In genomic region chr10:86665868-86666267, GRCh38 we compare ENCODE assay signal across 22 cellular contexts. TPM values are rescaled to one million over a fixed set of nuclear protein-coding genes. Genes with fewer than 3 reads are reported as not detected.
A peak's percentile ranks its signal among the peaks of the same experiment; 100 is the strongest.
DNase-seq lines count a peak whose midpoint lies in the region; ATAC-seq and TF ChIP-seq lines count a peak whose summit lies in the region.
"Had no signal": no experiment of that assay in that cellular context is flagged by ENCODE, and none has a peak within 500 bp of the region (broad histone marks: within the 10 kb centered on the region; RNA-seq: fewer than 3 reads in every experiment).

No MANE protein-coding gene starts in this region.

- no peak overlapping the region for H3K9ac ChIP-seq in neural progenitor cell
- H3K9ac ChIP-seq: BLaER1 treated with 17β-estradiol and CSF1 and Interleukin-3, amounts not matched to agents 10 nM and 100 nM had no signal

- TF ChIP-seq CTCF in coronary artery (IDR thresholded peaks at IDR 0.05) (no peak), left ventricle myocardium inferior (IDR thresholded peaks at IDR 0.05; ENCODE audit: borderline replicate concordance) (no peak), neural progenitor cell (IDR thresholded peaks at IDR 0.05) (no peak), vagina (IDR thresholded peaks at IDR 0.05) (no peak)

- peaks cover 4% of the 10 kb centered on the region for H3K27me3 Mint-ChIP-seq in neural progenitor cell (ENCODE audit: insufficient read depth, low read depth)
- H3K27me3 Mint-ChIP-seq: activated naive CD8-positive, alpha-beta T cell treated with anti-CD3 and anti-CD28 coated beads, Interleukin-2, amount 50 U/mL, for 24 hours; central memory CD8-positive, alpha-beta T cell had no signal

- no peaks in the 10 kb centered on the region for H3K36me3 Mint-ChIP-seq in neural progenitor cell
- H3K36me3 Mint-ChIP-seq: immature natural killer cell, memory B cell had no signal

- H3K27ac Mint-ChIP-seq in neural progenitor cell, result peak overlapping the region; percentile 59
- H3K27ac Mint-ChIP-seq: activated naive CD8-positive, alpha-beta T cell treated with anti-CD3 and anti-CD28 coated beads, Interleukin-2, amount 50 U/mL, for 24 hours; activated T-helper 2 cell treated with anti-CD3 and anti-CD28 coated beads, Interferon-gamma antibody, Interleukin-2, Interleukin-4, amounts not matched to agents 10 μg/mL and 5 μg/mL and 100 μg/mL, durations not matched to agents 14 hours and 24 hours and 36 hours; immature natural killer cell; memory B cell had no signal

- peak overlapping the region; percentile 95 to 98 for H3K27ac ChIP-seq in coronary artery
- H3K27ac ChIP-seq in left ventricle myocardium inferior (replicated peaks), result peak overlapping the region; percentile 98
- H3K27ac ChIP-seq in neural progenitor cell, result no peak overlapping the region
- no peak overlapping the region for H3K27ac ChIP-seq in vagina
- H3K27ac ChIP-seq: BLaER1 treated with 17β-estradiol and CSF1 and Interleukin-3, amounts not matched to agents 10 nM and 100 nM; neutrophil; SJSA1 had no signal

- H3K9me3 ChIP-seq in left ventricle myocardium inferior (replicated peaks) (no peaks in the 10 kb centered on the region), neural progenitor cell (ENCODE audit: low read depth) (no peaks in the 10 kb centered on the region), vagina (no peaks in the 10 kb centered on the region)
- H3K9me3 ChIP-seq: BLaER1 treated with 17β-estradiol and CSF1 and Interleukin-3, amounts not matched to agents 10 nM and 100 nM; neutrophil; SJSA1; thoracic aorta had no signal

- peaks cover 86% of the 10 kb centered on the region for H3K4me1 ChIP-seq in left ventricle myocardium inferior
- peaks cover 13% of the 10 kb centered on the region for H3K4me1 ChIP-seq in neural progenitor cell
- peaks cover 4% of the 10 kb centered on the region for H3K4me1 ChIP-seq in vagina

- H3K4me3 Mint-ChIP-seq in neural progenitor cell, result no peak overlapping the region
- H3K4me3 Mint-ChIP-seq: activated naive CD8-positive, alpha-beta T cell treated with anti-CD3 and anti-CD28 coated beads, Interleukin-2, amount 50 U/mL, for 24 hours; central memory CD8-positive, alpha-beta T cell; immature natural killer cell; memory B cell had no signal

- H3K4me3 ChIP-seq in coronary artery (no peak overlapping the region), left ventricle myocardium inferior (peak overlapping the region; percentile 77), neural progenitor cell (no peak overlapping the region), vagina (no peak overlapping the region)
- H3K4me3 ChIP-seq: BLaER1 treated with 17β-estradiol and CSF1 and Interleukin-3, amounts not matched to agents 10 nM and 100 nM; SJSA1 had no signal

- ATAC-seq in GM21576 (IDR thresholded peaks at IDR 0.05; ENCODE audit: unreplicated experiment), result no peak
- ATAC-seq in GM18868 (IDR thresholded peaks at IDR 0.05; ENCODE audit: unreplicated experiment), result no peak
- no peak for ATAC-seq in HG02571 (IDR thresholded peaks at IDR 0.05; ENCODE audit: unreplicated experiment)
- ATAC-seq: activated naive CD8-positive, alpha-beta T cell treated with anti-CD3 and anti-CD28 coated beads, Interleukin-2, amount 50 U/mL, for 24 hours had no signal

- no peaks in the 10 kb centered on the region for H4K20me1 ChIP-seq in neural progenitor cell (ENCODE audit: low read depth)

- H3K27me3 ChIP-seq in left ventricle myocardium inferior (ENCODE audit: low read depth) (peaks cover 4% of the 10 kb centered on the region), neural progenitor cell (no peaks in the 10 kb centered on the region), vagina (no peaks in the 10 kb centered on the region)
- H3K27me3 ChIP-seq: BLaER1 treated with 17β-estradiol and CSF1 and Interleukin-3, amounts not matched to agents 10 nM and 100 nM; neutrophil; SJSA1 had no signal

- no peak overlapping the region for H2AFZ ChIP-seq in neural progenitor cell (replicated peaks)

- no peaks in the 10 kb centered on the region for H3K9me3 Mint-ChIP-seq in neural progenitor cell
- H3K9me3 Mint-ChIP-seq: activated naive CD8-positive, alpha-beta T cell treated with anti-CD3 and anti-CD28 coated beads, Interleukin-2, amount 50 U/mL, for 24 hours; activated T-helper 2 cell treated with anti-CD3 and anti-CD28 coated beads, Interferon-gamma antibody, Interleukin-2, Interleukin-4, amounts not matched to agents 10 μg/mL and 5 μg/mL and 100 μg/mL, durations not matched to agents 14 hours and 24 hours and 36 hours; central memory CD8-positive, alpha-beta T cell; immature natural killer cell; memory B cell had no signal

- H3K4me1 Mint-ChIP-seq in neural progenitor cell, result peaks cover 35% of the 10 kb centered on the region
- H3K4me1 Mint-ChIP-seq: activated naive CD8-positive, alpha-beta T cell treated with anti-CD3 and anti-CD28 coated beads, Interleukin-2, amount 50 U/mL, for 24 hours; central memory CD8-positive, alpha-beta T cell; immature natural killer cell had no signal

- intact Hi-C loops in left ventricle myocardium inferior (cut with micrococcal nuclease) (no loop called here), vagina (cut with DNase I) (no loop called here)

- DNase-seq in coronary artery (ENCODE audit: low spot score) (no peak), left ventricle myocardium inferior (no peak), neural progenitor cell (ENCODE audit: low spot score) (no peak), vagina (ENCODE audit: extremely low spot score in 2 of 2) (no peak)
- DNase-seq: activated naive CD8-positive, alpha-beta T cell treated with anti-CD3 and anti-CD28 coated beads, Interleukin-2, amount 50 U/mL, for 24 hours; DMS 273 treated with DMSO at 0.1 percent for 48 hours; foreskin fibroblast; immature natural killer cell; NCI-H2029 treated with DMSO at 0.1 percent for 48 hours; PC-3; stimulated activated CD4-positive, alpha-beta T cell treated with anti-CD3 and anti-CD28 coated beads, Interleukin-2, amount 100 ng/mL, for 48 hours had no signal

- TF ChIP-seq POLR2A in vagina (IDR thresholded peaks at IDR 0.05), result no peak

- H3K36me3 ChIP-seq in left ventricle myocardium inferior (peaks cover 24% of the 10 kb centered on the region), neural progenitor cell (no peaks in the 10 kb centered on the region), vagina (no peaks in the 10 kb centered on the region)
- H3K36me3 ChIP-seq: BLaER1 treated with 17β-estradiol and CSF1 and Interleukin-3, amounts not matched to agents 10 nM and 100 nM; neutrophil; SJSA1; thoracic aorta had no signal

- no peaks in the 10 kb centered on the region for H3F3A ChIP-seq in neural progenitor cell (ENCODE audit: low read depth)

- no peaks in the 10 kb centered on the region for H3K79me2 ChIP-seq in neural progenitor cell (ENCODE audit: low read depth)

- H3K4me2 ChIP-seq in neural progenitor cell, result no peak overlapping the region

RNA-seq across cellular contexts. Expression of gene LDB3, which starts 2.4 kb away (rescaled TPM):
- total RNA-seq in left ventricle myocardium inferior (1,542 TPM), neural progenitor cell (ENCODE audit: low replicate concordance) (0.03 TPM in 1 of 2 replicates, not detected in the other), vagina (4.7 TPM)
- total RNA-seq: activated T-helper 2 cell treated with anti-CD3 and anti-CD28 coated beads, Interferon-gamma antibody, Interleukin-2, Interleukin-4, amounts not matched to agents 10 μg/mL and 5 μg/mL and 100 μg/mL, durations not matched to agents 14 hours and 24 hours and 36 hours had no signal

RNA-seq across cellular contexts. Expression of gene OPN4, which starts 11.5 kb away (rescaled TPM):
- total RNA-seq in left ventricle myocardium inferior, result 0.25 TPM
- not detected in 2 replicates for total RNA-seq in neural progenitor cell (ENCODE audit: low replicate concordance)
- not detected for total RNA-seq in vagina
- total RNA-seq: activated CD8-positive, alpha-beta memory T cell treated with anti-CD3 and anti-CD28 coated beads for 36 hours; activated T-helper 2 cell treated with anti-CD3 and anti-CD28 coated beads, Interferon-gamma antibody, Interleukin-2, Interleukin-4, amounts not matched to agents 10 μg/mL and 5 μg/mL and 100 μg/mL, durations not matched to agents 14 hours and 24 hours and 36 hours; PC-3; SJSA1; thoracic aorta had no signal

Comparison
In these comparisons a context has a peak if more than half of its experiments do, and no peak if none do; other contexts are left out.
1. H3K27ac ChIP-seq: peak in coronary artery (2 of 2) and left ventricle myocardium inferior (single experiment); none in neural progenitor cell (single experiment) and vagina (single experiment).
2. RNA of gene LDB3, which starts 2.4 kb away (total RNA-seq): 1,542 TPM in left ventricle myocardium inferior (single experiment); 4.7 TPM in vagina (single experiment) and 0.03 TPM in neural progenitor cell; every median in the first group is over 100 times any median in the second.